ENCODE assay signal across 21 cellular contexts in the genomic region with DNA sequence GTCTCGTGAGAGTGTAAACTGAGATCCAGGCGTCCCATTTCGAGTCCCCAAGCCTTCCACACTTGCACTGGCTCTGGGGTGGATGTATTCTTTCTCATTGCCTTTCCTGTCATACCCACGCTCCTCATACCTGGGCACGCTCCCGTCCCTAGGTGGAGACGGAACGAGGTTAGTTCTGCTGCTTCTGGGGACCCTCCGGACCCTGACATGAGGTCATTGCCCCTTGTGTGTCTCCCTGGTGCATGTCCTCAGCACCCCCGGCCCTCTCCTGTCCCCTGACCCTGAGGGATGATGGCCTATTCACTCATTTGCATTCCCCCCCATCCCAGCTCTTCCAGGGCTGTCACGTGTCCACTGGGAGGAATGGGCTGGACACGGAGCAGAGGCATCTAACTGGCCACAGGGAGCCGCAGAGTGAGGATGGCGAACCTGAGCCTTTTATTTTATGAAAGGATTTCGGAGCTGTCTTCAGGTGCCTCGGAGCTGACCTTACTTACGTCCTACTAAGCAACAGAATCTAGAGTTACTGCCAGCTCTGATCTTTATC. TPM values are rescaled to one million over a fixed set of nuclear protein-coding genes. Genes with fewer than 3 reads are reported as not detected.
A peak's percentile ranks its signal among the peaks of the same experiment; 100 is the strongest.
DNase-seq lines count a peak whose midpoint lies in the region; ATAC-seq and TF ChIP-seq lines count a peak whose summit lies in the region.
"Had no signal": no experiment of that assay in that cellular context is flagged by ENCODE, and none has a peak within 500 bp of the region (broad histone marks: within the 10 kb centered on the region; RNA-seq: fewer than 3 reads in every experiment).

No MANE protein-coding gene starts in this region.

- H3K4me3 ChIP-seq in CD4-positive, CD25-positive, alpha-beta regulatory T cell (ENCODE audit: low read depth, low read length) = no peak overlapping the region
- H3K4me3 ChIP-seq in Loucy (ENCODE audit: low read length, poor library complexity, severe bottlenecking) = no peak overlapping the region
- H3K4me3 ChIP-seq: MG63 had no signal

- H3K36me3 ChIP-seq in CD4-positive, CD25-positive, alpha-beta regulatory T cell (ENCODE audit: control insufficient read depth, insufficient read depth, low read length) = no peaks in the 10 kb centered on the region
- H3K36me3 ChIP-seq in Loucy (ENCODE audit: insufficient read depth, low read length) = no peaks in the 10 kb centered on the region
- H3K36me3 ChIP-seq: BE2C had no signal

- no peaks in the 10 kb centered on the region for H3K9me3 Mint-ChIP-seq in CD4-positive, CD25-positive, alpha-beta regulatory T cell
- H3K9me3 Mint-ChIP-seq in activated B cell treated with CpG ODN at 0.5 μM for 24 hours = no peaks in the 10 kb centered on the region
- H3K9me3 Mint-ChIP-seq: CD4-positive, alpha-beta T cell had no signal

- no peak for ATAC-seq in CD4-positive, CD25-positive, alpha-beta regulatory T cell (ENCODE audit: low read depth in 2 of 2)
- ATAC-seq in activated B cell treated with CpG ODN at 0.5 μM for 24 hours (ENCODE audit: low read depth) = no peak

- H3K27me3 Mint-ChIP-seq in CD4-positive, CD25-positive, alpha-beta regulatory T cell = no peaks in the 10 kb centered on the region
- H3K27me3 Mint-ChIP-seq in activated B cell treated with CpG ODN at 0.5 μM for 24 hours = no peaks in the 10 kb centered on the region
- H3K27me3 Mint-ChIP-seq: CD4-positive, alpha-beta T cell had no signal

- H3K27me3 ChIP-seq in CD4-positive, CD25-positive, alpha-beta regulatory T cell (ENCODE audit: control insufficient read depth, insufficient read depth, low read length) = no peaks in the 10 kb centered on the region
- H3K27me3 ChIP-seq in Loucy (ENCODE audit: insufficient read depth, low read length, poor library complexity, severe bottlenecking) = no peaks in the 10 kb centered on the region
- H3K27me3 ChIP-seq: BE2C, MG63 had no signal

- peaks cover 26% of the 10 kb centered on the region for H3K4me1 ChIP-seq in CD4-positive, CD25-positive, alpha-beta regulatory T cell (ENCODE audit: control insufficient read depth, insufficient read depth, low read length, poor library complexity, severe bottlenecking)
- peaks cover 7% of the 10 kb centered on the region for H3K4me1 ChIP-seq in Loucy (ENCODE audit: insufficient read depth, low read length, poor library complexity, severe bottlenecking)
- H3K4me1 ChIP-seq: BE2C, Caco-2 had no signal

- CTCF ChIA-PET in activated B cell treated with CpG ODN at 0.5 μM for 24 hours (lab: Charles Lee) = no interaction called here

- no peak for DNase-seq in CD4-positive, CD25-positive, alpha-beta regulatory T cell
- DNase-seq in activated B cell treated with CpG ODN at 0.5 μM for 24 hours = no peak
- DNase-seq in mesenteric fat pad (ENCODE audit: low spot score) = peak; percentile 75
- no peak for DNase-seq in ecto neural progenitor cell (ENCODE audit: low spot score)
- DNase-seq in SKM-1 treated with dmso at 0.1 percent for 144 hours (lab: John Stamatoyannopoulos, UW; ENCODE audit: unreplicated experiment) = no peak
- no peak for DNase-seq in DMS79 (lab: John Stamatoyannopoulos, UW)
- DNase-seq in stimulated activated naive CD4-positive, alpha-beta T cell (lab: John Stamatoyannopoulos, UW) = no peak
- DNase-seq: BE2C; Caco-2; CD4-positive, alpha-beta T cell; DMS 273 treated with DMSO at 0.1 percent for 48 hours; DND-41; Kasumi-1; MG63; NCI-H1417; NCI-H187; NCI-H446; NCI-H526; PC-3; SHP77 had no signal

- H3K27ac Mint-ChIP-seq in CD4-positive, CD25-positive, alpha-beta regulatory T cell = peak overlapping the region in 2 of 3 donors; percentile 29 to 43
- peak overlapping the region; percentile 43 for H3K27ac Mint-ChIP-seq in activated B cell treated with CpG ODN at 0.5 μM for 24 hours

- H3K4me1 Mint-ChIP-seq in CD4-positive, CD25-positive, alpha-beta regulatory T cell = peaks cover 16 to 73% (median 43%) of the 10 kb centered on the region in 4 donors
- peaks cover 72% of the 10 kb centered on the region for H3K4me1 Mint-ChIP-seq in activated B cell treated with CpG ODN at 0.5 μM for 24 hours

- no peak for TF ChIP-seq CTCF in Loucy (conservative IDR thresholded peaks at IDR 0.05; ENCODE audit: low read length)
- no peak for TF ChIP-seq CTCF in activated B cell treated with CpG ODN at 0.5 μM for 24 hours (IDR thresholded peaks at IDR 0.05)

- peak overlapping the region; percentile 34 for H3K4me2 ChIP-seq in Loucy (ENCODE audit: low read depth, low read length, poor library complexity, severe bottlenecking)

- no peak overlapping the region for H3K27ac ChIP-seq in CD4-positive, CD25-positive, alpha-beta regulatory T cell (ENCODE audit: insufficient read depth, low read length, poor library complexity, severe bottlenecking)

- peaks cover 33% of the 10 kb centered on the region for H3K79me2 ChIP-seq in Loucy (ENCODE audit: insufficient read depth, low read length)

- no peaks in the 10 kb centered on the region for H3F3A ChIP-seq in Loucy (ENCODE audit: low read depth)

- H3K36me3 Mint-ChIP-seq in CD4-positive, CD25-positive, alpha-beta regulatory T cell = no peaks in the 10 kb centered on the region
- H3K36me3 Mint-ChIP-seq in activated B cell treated with CpG ODN at 0.5 μM for 24 hours (ENCODE audit: low read depth) = no peaks in the 10 kb centered on the region

- no peaks in the 10 kb centered on the region for H3K9me3 ChIP-seq in CD4-positive, CD25-positive, alpha-beta regulatory T cell (ENCODE audit: control insufficient read depth in 2 of 2, low read length in 2 of 2)
- H3K9me3 ChIP-seq in Loucy (ENCODE audit: insufficient read depth, low read depth, low read length) = no peaks in the 10 kb centered on the region
- H3K9me3 ChIP-seq: BE2C, MG63 had no signal

- no peak overlapping the region for H3K9ac ChIP-seq in Loucy (ENCODE audit: low read depth, low read length, poor library complexity, severe bottlenecking)

- no peak overlapping the region for H2AFZ ChIP-seq in Loucy (ENCODE audit: low read length)

- POLR2A ChIA-PET in activated B cell treated with CpG ODN at 0.5 μM for 24 hours (lab: Charles Lee) = interaction anchor here (1.8 kb wide), 1 partner anchor 9 kb away, joined by 7 read pairs; a partner anchor contains a TSS

- peak overlapping the region in 1 of 4 donors; percentile 31 for H3K4me3 Mint-ChIP-seq in CD4-positive, CD25-positive, alpha-beta regulatory T cell
- H3K4me3 Mint-ChIP-seq in activated B cell treated with CpG ODN at 0.5 μM for 24 hours = no peak overlapping the region
- H3K4me3 Mint-ChIP-seq: CD4-positive, alpha-beta T cell had no signal

- H4K20me1 ChIP-seq in Loucy (ENCODE audit: insufficient read depth, low read length, poor library complexity, severe bottlenecking) = peaks cover 3% of the 10 kb centered on the region

- intact Hi-C loops in activated B cell treated with CpG ODN at 0.5 μM for 24 hours (cut with micrococcal nuclease) = no loop called here

- H3K9me2 ChIP-seq in Loucy (replicated peaks; ENCODE audit: low read depth, low read length) = no peaks in the 10 kb centered on the region

RNA-seq across cellular contexts. Expression of a gene that starts 8.2 kb away (rescaled TPM):
- 18.0 TPM for total RNA-seq in CD4-positive, CD25-positive, alpha-beta regulatory T cell
- polyA plus RNA-seq in CD4-positive, CD25-positive, alpha-beta regulatory T cell = 1 to 10 TPM; 3.5 to 8.3 (median 6.0) TPM
- 16.2 and 19.8 TPM in 2 replicates for total RNA-seq in activated B cell treated with CpG ODN at 0.5 μM for 24 hours
- 10.2 TPM for total RNA-seq in mesenteric fat pad

RNA-seq across cellular contexts. Expression of a gene that starts 43.8 kb away (rescaled TPM):
- total RNA-seq in CD4-positive, CD25-positive, alpha-beta regulatory T cell = 39.6 TPM
- 10 to 100 TPM; 56.0 to 66.4 (median 58.3) TPM for polyA plus RNA-seq in CD4-positive, CD25-positive, alpha-beta regulatory T cell
- total RNA-seq in activated B cell treated with CpG ODN at 0.5 μM for 24 hours (93.7 and 98.8 TPM in 2 replicates), mesenteric fat pad (43.4 TPM)
